8 cellular contexts compared by ENCODE assay signal in the genomic region with DNA sequence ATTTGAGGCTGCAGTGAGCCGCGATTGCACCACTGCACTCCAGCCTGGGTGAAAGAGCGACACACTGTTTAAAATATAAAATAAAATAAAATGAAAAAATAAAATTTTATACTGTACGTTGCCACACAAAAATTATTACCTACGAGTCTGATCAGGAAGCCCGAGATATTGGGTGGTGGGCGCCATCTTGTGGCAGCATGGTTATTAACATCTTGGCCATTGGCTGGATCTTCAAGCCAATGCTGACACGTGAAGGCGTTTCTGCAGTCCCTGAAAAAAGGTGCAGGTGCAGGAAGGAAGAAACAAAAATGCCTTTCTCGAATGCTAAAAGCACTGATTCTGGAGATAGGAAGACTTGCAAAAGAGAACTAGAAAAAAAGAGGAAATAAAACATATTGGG. TPM values are rescaled to one million over a fixed set of nuclear protein-coding genes. Genes with fewer than 3 reads are reported as not detected.
DNase-seq lines count a peak whose midpoint lies in the region; ATAC-seq and TF ChIP-seq lines count a peak whose summit lies in the region.

No MANE protein-coding gene starts in this region.

- H3K36me3 ChIP-seq in Peyer's patch (no peaks in the 10 kb centered on the region), uterus (no peaks in the 10 kb centered on the region)

- no peak for TF ChIP-seq POLR2A in Peyer's patch (IDR thresholded peaks at IDR 0.05)
- no peak for TF ChIP-seq POLR2A in uterus (IDR thresholded peaks at IDR 0.05)

- DNase-seq in EH (ENCODE audit: low read depth) (peak; percentile 49), Peyer's patch (peak; percentile 59 to 85 (median 68)), foreskin keratinocyte (no peak), pons (ENCODE audit: low spot score) (peak; percentile 24), uterus (peak; percentile 32 to 45)
- DNase-seq in activated effector memory CD4-positive, alpha-beta T cell treated with Interleukin-2 at 50 U/mL for 16 hours: peak; percentile 35

- no peak overlapping the region for H3K27ac ChIP-seq in Peyer's patch
- no peak overlapping the region for H3K27ac ChIP-seq in foreskin keratinocyte
- no peak overlapping the region for H3K27ac ChIP-seq in uterus

- H3K9me3 ChIP-seq in Peyer's patch (no peaks in the 10 kb centered on the region), uterus (no peaks in the 10 kb centered on the region)

- H3K4me3 ChIP-seq in Peyer's patch (no peak overlapping the region), uterus (no peak overlapping the region)

- H3K27me3 ChIP-seq in Peyer's patch: no peaks in the 10 kb centered on the region
- no peaks in the 10 kb centered on the region for H3K27me3 ChIP-seq in foreskin keratinocyte
- H3K27me3 ChIP-seq in uterus: no peaks in the 10 kb centered on the region

- ATAC-seq in HG03354 (IDR thresholded peaks at IDR 0.05; ENCODE audit: poor library complexity, severe bottlenecking, unreplicated experiment) (peak; percentile 81), foreskin keratinocyte (peak; percentile 41), HG03432 (IDR thresholded peaks at IDR 0.05; ENCODE audit: unreplicated experiment) (no peak)

- intact Hi-C loops in uterus (cut with DNase I; ENCODE audit: low total_unique reads): no loop called here

- no peaks in the 10 kb centered on the region for H3K4me1 ChIP-seq in Peyer's patch
- no peaks in the 10 kb centered on the region for H3K4me1 ChIP-seq in foreskin keratinocyte
- H3K4me1 ChIP-seq in uterus: no peaks in the 10 kb centered on the region

- peak in 5 of 6 experiments; percentile 48 to 66 (median 56) for TF ChIP-seq CTCF in Peyer's patch (IDR thresholded peaks at IDR 0.05)
- TF ChIP-seq CTCF in foreskin keratinocyte (conservative IDR thresholded peaks at IDR 0.05): peak; percentile 74
- TF ChIP-seq CTCF in uterus (IDR thresholded peaks at IDR 0.05): peak; percentile 37 to 50 (median 44)

RNA-seq across cellular contexts. Expression of a gene that starts 4.9 kb away (rescaled TPM):
- total RNA-seq in Peyer's patch: 1 to 10 TPM in 1 of 4 donors, under 1 TPM in 1, not detected in 2; 0.28 to 1.3 TPM
- total RNA-seq in foreskin keratinocyte: not detected in 2 replicates
- not detected in 2 replicates for polyA plus RNA-seq in foreskin keratinocyte
- under 1 TPM in 3 of 4 donors, not detected in 1; 0.29 to 0.55 (median 0.55) TPM for total RNA-seq in uterus

RNA-seq across cellular contexts. Expression of a gene that starts 34.6 kb away (rescaled TPM):
- total RNA-seq in Peyer's patch (1 to 10 TPM in 1 of 4 donors, under 1 TPM in 2, not detected in 1; 0.27 to 5.0 (median 0.38) TPM), foreskin keratinocyte (not detected in 2 replicates), uterus (1 to 10 TPM in 1 of 4 donors, under 1 TPM in 2, not detected in 1; 0.29 to 2.2 (median 0.40) TPM)
- not detected in 2 replicates for polyA plus RNA-seq in foreskin keratinocyte

Comparison
In these comparisons a context has a peak if more than half of its experiments do, and no peak if none do; other contexts are left out.
1. DNase-seq: peak in EH (single experiment), Peyer's patch (3 of 3), activated effector memory CD4-positive, alpha-beta T cell treated with Interleukin-2 at 50 U/mL for 16 hours (single experiment), pons (single experiment) and uterus (2 of 2); none in foreskin keratinocyte (0 of 2).
2. Peak in every context shown above with its lines, with median percentiles within 50 percentile points of each other: CTCF ChIP-seq.